ENCODE assay signal across 27 cellular contexts in the genomic region with DNA sequence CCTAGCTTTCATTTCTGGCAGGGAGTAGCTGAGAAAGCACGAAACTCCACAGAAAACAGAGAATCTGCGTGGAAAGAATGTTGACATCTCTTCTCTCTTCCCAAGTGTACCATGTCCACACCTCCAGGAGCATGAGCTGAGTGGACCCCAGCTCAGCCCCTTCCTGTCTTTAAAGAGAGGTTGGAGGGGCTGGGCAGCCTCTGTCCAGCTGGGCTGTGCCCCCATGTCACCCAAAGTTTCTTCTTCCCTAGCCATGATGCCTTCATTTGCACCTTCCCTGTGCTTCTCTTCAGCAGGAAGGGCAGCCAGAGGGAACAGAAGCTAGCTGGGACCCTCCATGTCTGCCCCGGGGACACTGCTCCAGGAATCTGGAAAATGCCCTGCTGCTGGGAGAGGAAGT.
"Had no signal": no experiment of that assay in that cellular context is flagged by ENCODE, and none has a peak within 500 bp of the region (broad histone marks: within the 10 kb centered on the region; RNA-seq: fewer than 3 reads in every experiment).

No MANE protein-coding gene starts in this region.

- DNase-seq: activated effector memory CD4-positive, alpha-beta T cell treated with anti-CD3 and anti-CD28 coated beads, Interleukin-2, amount 50 U/mL, for 16 hours; activated effector memory CD4-positive, alpha-beta T cell treated with Interleukin-2 at 50 U/mL for 16 hours; activated gamma-delta T cell; activated gamma-delta T cell treated with Interleukin-2 at 50 U/mL for 16 hours; activated naive CD4-positive, alpha-beta T cell; activated naive CD4-positive, alpha-beta T cell treated with anti-CD3 and anti-CD28 coated beads for 36 hours; activated naive CD4-positive, alpha-beta T cell treated with anti-CD3 and anti-CD28 coated beads, Interleukin-2, amount 10 ng/mL, durations not matched to agents 7 days and 5 days; activated naive CD4-positive, alpha-beta T cell treated with anti-CD3 and anti-CD28 coated beads, Interleukin-2, amount 50 U/mL, for 16 hours; activated naive CD4-positive, alpha-beta T cell treated with Interleukin-2 at 50 U/mL for 16 hours; activated naive CD8-positive, alpha-beta T cell treated with anti-CD3 and anti-CD28 coated beads for 36 hours; activated naive CD8-positive, alpha-beta T cell treated with anti-CD3 and anti-CD28 coated beads, Interleukin-2, amount 10 ng/mL, durations not matched to agents 7 days and 5 days; activated naive CD8-positive, alpha-beta T cell treated with anti-CD3 and anti-CD28 coated beads, Interleukin-2, amount 50 U/mL, for 24 hours; activated T-cell treated with anti-CD3 and anti-CD28 coated beads, Interleukin-2, amount 50 U/mL, for 1 hour; activated T-cell treated with anti-CD3 and anti-CD28 coated beads, Interleukin-2, amount 50 U/mL, for 24 hours; activated T-cell treated with anti-CD3 and anti-CD28 coated beads, Interleukin-2, amount 50 U/mL, for 4 hours; activated T-cell treated with anti-CD3 and anti-CD28 coated beads, Interleukin-2, amount 50 U/mL, for 48 hours; activated T-cell treated with anti-CD3 and anti-CD28 coated beads, Interleukin-2, amount 50 U/mL, for 72 hours; adrenal gland; amniotic stem cell; amygdala; anterior cingulate cortex; aorta; body of pancreas; brain microvascular endothelial cell; caudate nucleus; central memory CD4-positive, alpha-beta T cell; cerebellar nuclear complex had no signal
